ENCODE assay signal across 9 cellular contexts in genomic region chr3:149368850-149369497, GRCh38. TPM values are rescaled to one million over a fixed set of nuclear protein-coding genes. Genes with fewer than 3 reads are reported as not detected.
DNase-seq lines count a peak whose midpoint lies in the region; ATAC-seq, FAIRE-seq and TF ChIP-seq lines count a peak whose summit lies in the region.
"Had no signal": no experiment of that assay in that cellular context is flagged by ENCODE, and none has a peak within 500 bp of the region (broad histone marks: within the 10 kb centered on the region; RNA-seq: fewer than 3 reads in every experiment).

No MANE protein-coding gene starts in this region.

- peak overlapping the region; percentile 84 for H3K27ac ChIP-seq in suprapubic skin

- DNase-seq in NCI-H187 treated with DMSO at 0.1 percent for 48 hours (lab: John Stamatoyannopoulos, UW) (peak; percentile 12), NCI-H187 (lab: John Stamatoyannopoulos, UW) (no peak), NCI-H774 (lab: John Stamatoyannopoulos, UW) (peak; percentile 81), inferior parietal cortex (ENCODE audit: extremely low spot score) (peak; percentile 15), suprapubic skin (ENCODE audit: low spot score in 2 of 2) (no peak), RPMI8226 (no peak), HTR-8/SVneo (ENCODE audit: insufficient read length, low spot score) (no peak)

- no peak for TF ChIP-seq EP300 in suprapubic skin (IDR thresholded peaks at IDR 0.05)

- 73% methylated on average over 6 of the region's 6 CpGs for WGBS in suprapubic skin

- TF ChIP-seq CTCF in suprapubic skin (IDR thresholded peaks at IDR 0.05): no peak

- no peaks in the 10 kb centered on the region for H3K27me3 ChIP-seq in suprapubic skin

- no peak for TF ChIP-seq POLR2A in suprapubic skin (IDR thresholded peaks at IDR 0.05)

- ATAC-seq in HG03571 (IDR thresholded peaks at IDR 0.05; ENCODE audit: unreplicated experiment): no peak

- peaks cover 71% of the 10 kb centered on the region for H3K4me1 ChIP-seq in suprapubic skin

- H3K9me3 ChIP-seq in suprapubic skin: no peaks in the 10 kb centered on the region
- H3K9me3 ChIP-seq: thoracic aorta had no signal

- H3K36me3 ChIP-seq in suprapubic skin: no peaks in the 10 kb centered on the region

- H3K4me3 ChIP-seq in suprapubic skin: no peak overlapping the region
- H3K4me3 ChIP-seq: thoracic aorta had no signal

- FAIRE-seq in HTR-8/SVneo (lab: Jason Lieb, UNC): no peak

RNA-seq across cellular contexts. Expression of gene TM4SF1, which starts 8.5 kb away (rescaled TPM):
- total RNA-seq in suprapubic skin: 10 to 100 TPM; 80.4 to 96.4 (median 83.6) TPM

RNA-seq across cellular contexts. Expression of gene TM4SF18, which starts 35.5 kb away (rescaled TPM):
- 1 to 10 TPM; 1.8 to 7.9 (median 3.4) TPM for total RNA-seq in suprapubic skin

Comparison
In these comparisons a context has a peak if more than half of its experiments do, and no peak if none do; other contexts are left out.
1. DNase-seq: peak in NCI-H187 treated with DMSO at 0.1 percent for 48 hours (single experiment), NCI-H774 (single experiment) and inferior parietal cortex (single experiment); none in NCI-H187 (0 of 2), suprapubic skin (0 of 2), RPMI8226 (single experiment) and HTR-8/SVneo (single experiment).